Comparison of ENCODE assay signal across 8 cellular contexts in genomic region chr4:153249199-153250154, GRCh38. TPM values are rescaled to one million over a fixed set of nuclear protein-coding genes. Genes with fewer than 3 reads are reported as not detected.
DNase-seq lines count a peak whose midpoint lies in the region; ATAC-seq lines count a peak whose summit lies in the region.

No MANE protein-coding gene starts in this region.

- no peaks in the 10 kb centered on the region for H3K36me3 Mint-ChIP-seq in activated T-helper 2 cell treated with anti-CD3 and anti-CD28 coated beads, Interferon-gamma antibody, Interleukin-2, Interleukin-4, amounts not matched to agents 10 μg/mL and 5 μg/mL and 100 μg/mL, durations not matched to agents 14 hours and 24 hours and 36 hours (ENCODE audit: low read depth)
- H3K36me3 Mint-ChIP-seq in natural killer cell treated with Interleukin-12 subunit alpha and Interleukin-12 subunit beta and Interleukin-15 and Interleukin-18, amount 100 ng/mL, for 72 hours = no peaks in the 10 kb centered on the region

- H3K4me1 Mint-ChIP-seq in activated T-helper 2 cell treated with anti-CD3 and anti-CD28 coated beads, Interferon-gamma antibody, Interleukin-2, Interleukin-4, amounts not matched to agents 10 μg/mL and 5 μg/mL and 100 μg/mL, durations not matched to agents 14 hours and 24 hours and 36 hours (ENCODE audit: low read depth) = peaks cover 9% of the 10 kb centered on the region
- H3K4me1 Mint-ChIP-seq in natural killer cell treated with Interleukin-12 subunit alpha and Interleukin-12 subunit beta and Interleukin-15 and Interleukin-18, amount 100 ng/mL, for 72 hours (ENCODE audit: low read depth in 2 of 2) = peaks cover 6% of the 10 kb centered on the region in 2 donors

- peak; percentile 96 for ATAC-seq in GM21576 (IDR thresholded peaks at IDR 0.05; ENCODE audit: unreplicated experiment)
- peak; percentile 94 to 96 for ATAC-seq in natural killer cell treated with Interleukin-12 subunit alpha and Interleukin-12 subunit beta and Interleukin-15 and Interleukin-18, amount 100 ng/mL, for 72 hours
- peak; percentile 99 for ATAC-seq in stimulated activated naive CD8-positive, alpha-beta T cell treated with anti-CD3 and anti-CD28 coated beads, Interleukin-15, Interleukin-2, amounts not matched to agents 100 U/mL and 50 U/mL, for 24 hours

- DNase-seq in DMS153 (lab: John Stamatoyannopoulos, UW) (peak; percentile 82), HuH-7.5 (ENCODE audit: low spot score) (peak; percentile 82), RKO (ENCODE audit: low spot score) (peak; percentile 67), fibroblast of peridontal ligament (ENCODE audit: extremely low read depth) (peak; percentile 64)
- peak; percentile 73 for DNase-seq in activated T-helper 2 cell treated with anti-CD3 and anti-CD28 coated beads, Interferon-gamma antibody, Interleukin-2, Interleukin-4, amounts not matched to agents 10 μg/mL and 5 μg/mL and 100 μg/mL, durations not matched to agents 14 hours and 24 hours and 36 hours (ENCODE audit: low spot score)
- DNase-seq in natural killer cell treated with Interleukin-12 subunit alpha and Interleukin-12 subunit beta and Interleukin-15 and Interleukin-18, amount 100 ng/mL, for 72 hours (ENCODE audit: low spot score) = peak; percentile 91
- peak; percentile 88 for DNase-seq in stimulated activated naive CD8-positive, alpha-beta T cell treated with anti-CD3 and anti-CD28 coated beads, Interleukin-15, Interleukin-2, amounts not matched to agents 100 U/mL and 50 U/mL, for 24 hours

- H3K9me3 Mint-ChIP-seq in activated T-helper 2 cell treated with anti-CD3 and anti-CD28 coated beads, Interferon-gamma antibody, Interleukin-2, Interleukin-4, amounts not matched to agents 10 μg/mL and 5 μg/mL and 100 μg/mL, durations not matched to agents 14 hours and 24 hours and 36 hours = no peaks in the 10 kb centered on the region
- no peaks in the 10 kb centered on the region for H3K9me3 Mint-ChIP-seq in natural killer cell treated with Interleukin-12 subunit alpha and Interleukin-12 subunit beta and Interleukin-15 and Interleukin-18, amount 100 ng/mL, for 72 hours

- intact Hi-C loops in activated T-helper 2 cell treated with anti-CD3 and anti-CD28 coated beads, Interferon-gamma antibody, Interleukin-2, Interleukin-4, amounts not matched to agents 10 μg/mL and 5 μg/mL and 100 μg/mL, durations not matched to agents 14 hours and 24 hours and 36 hours (cut with micrococcal nuclease) = no loop called here

- peaks cover 9% of the 10 kb centered on the region for H3K27me3 Mint-ChIP-seq in activated T-helper 2 cell treated with anti-CD3 and anti-CD28 coated beads, Interferon-gamma antibody, Interleukin-2, Interleukin-4, amounts not matched to agents 10 μg/mL and 5 μg/mL and 100 μg/mL, durations not matched to agents 14 hours and 24 hours and 36 hours (ENCODE audit: low read depth)
- H3K27me3 Mint-ChIP-seq in natural killer cell treated with Interleukin-12 subunit alpha and Interleukin-12 subunit beta and Interleukin-15 and Interleukin-18, amount 100 ng/mL, for 72 hours = peaks cover 0 to 2% of the 10 kb centered on the region in 2 donors

- no peak overlapping the region for H3K27ac Mint-ChIP-seq in activated T-helper 2 cell treated with anti-CD3 and anti-CD28 coated beads, Interferon-gamma antibody, Interleukin-2, Interleukin-4, amounts not matched to agents 10 μg/mL and 5 μg/mL and 100 μg/mL, durations not matched to agents 14 hours and 24 hours and 36 hours
- H3K27ac Mint-ChIP-seq in natural killer cell treated with Interleukin-12 subunit alpha and Interleukin-12 subunit beta and Interleukin-15 and Interleukin-18, amount 100 ng/mL, for 72 hours = peak overlapping the region; percentile 31 to 47

- H3K4me3 Mint-ChIP-seq in activated T-helper 2 cell treated with anti-CD3 and anti-CD28 coated beads, Interferon-gamma antibody, Interleukin-2, Interleukin-4, amounts not matched to agents 10 μg/mL and 5 μg/mL and 100 μg/mL, durations not matched to agents 14 hours and 24 hours and 36 hours (ENCODE audit: low read depth) = peak overlapping the region; percentile 71
- peak overlapping the region; percentile 75 for H3K4me3 Mint-ChIP-seq in natural killer cell treated with Interleukin-12 subunit alpha and Interleukin-12 subunit beta and Interleukin-15 and Interleukin-18, amount 100 ng/mL, for 72 hours

RNA-seq across cellular contexts. Expression of gene TRIM2, which starts 45.2 kb away (rescaled TPM):
- total RNA-seq in activated T-helper 2 cell treated with anti-CD3 and anti-CD28 coated beads, Interferon-gamma antibody, Interleukin-2, Interleukin-4, amounts not matched to agents 10 μg/mL and 5 μg/mL and 100 μg/mL, durations not matched to agents 14 hours and 24 hours and 36 hours = 0.09 and 0.18 TPM in 2 replicates
- total RNA-seq in natural killer cell treated with Interleukin-12 subunit alpha and Interleukin-12 subunit beta and Interleukin-15 and Interleukin-18, amount 100 ng/mL, for 72 hours = not detected

Comparison
In these comparisons a context has a peak if more than half of its experiments do, and no peak if none do; other contexts are left out.
1. Peak in every context shown above with its lines: DNase-seq and ATAC-seq.